8 cellular contexts compared by ENCODE assay signal in the genomic region with DNA sequence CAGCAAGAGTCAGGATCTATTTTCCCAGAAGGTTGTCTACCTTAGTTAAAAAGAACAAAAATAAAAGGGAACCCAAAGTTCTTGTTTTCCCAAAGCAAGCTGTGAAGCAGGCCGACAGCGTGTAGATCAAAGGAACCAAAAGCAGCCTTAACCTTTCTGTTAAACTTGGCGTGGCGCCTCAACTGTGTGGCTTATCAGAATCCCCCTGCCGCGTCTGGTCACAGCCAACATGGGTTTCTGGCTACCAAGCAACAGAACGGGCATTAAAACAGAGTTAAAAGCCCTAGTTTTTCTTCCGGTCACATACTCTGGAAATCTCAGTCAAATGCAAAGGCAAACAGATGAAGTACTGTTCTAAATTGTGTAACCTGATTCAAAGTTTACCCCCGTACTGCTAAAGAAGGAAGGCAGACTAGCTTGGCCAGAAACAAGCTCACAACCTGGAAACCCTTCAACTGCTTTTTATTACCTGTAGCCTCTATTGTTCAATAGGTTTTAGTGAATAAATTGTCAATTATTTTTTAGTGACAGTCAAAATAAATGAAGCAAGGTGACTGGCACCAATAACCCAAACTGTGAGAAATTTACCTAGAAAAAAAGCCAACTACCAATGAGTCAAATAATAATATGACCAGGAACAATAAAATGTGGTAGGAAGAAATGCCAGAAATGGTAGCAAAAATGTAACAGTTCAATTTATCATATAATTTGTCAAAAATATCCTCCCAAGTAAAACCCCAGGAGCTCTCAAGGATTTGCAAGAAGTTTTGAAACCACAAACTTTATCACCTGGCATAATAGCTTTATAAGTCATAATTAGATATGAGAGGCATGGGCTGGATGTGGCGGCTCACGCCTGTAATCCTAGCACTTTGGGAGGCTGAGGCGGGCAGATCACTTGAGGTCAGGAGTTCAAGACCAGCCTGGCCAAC. TPM values are rescaled to one million over a fixed set of nuclear protein-coding genes. Genes with fewer than 3 reads are reported as not detected.
DNase-seq lines count a peak whose midpoint lies in the region; ATAC-seq, FAIRE-seq and TF ChIP-seq lines count a peak whose summit lies in the region.

No MANE protein-coding gene starts in this region.

- H3K4me2 ChIP-seq in astrocyte (ENCODE audit: low read length) = peak overlapping the region; percentile 68

- DNase-seq in NCI-H510A (lab: John Stamatoyannopoulos, UW) (peak; percentile 41), astrocyte (ENCODE audit: low read depth) (peak; percentile 57), inferior parietal cortex (ENCODE audit: extremely low spot score) (no peak), HAP-1 (ENCODE audit: low spot score in 2 of 2) (no peak), amniotic stem cell (lab: John Stamatoyannopoulos, UW) (no peak)

- peaks cover 6% of the 10 kb centered on the region for H3K4me1 ChIP-seq in astrocyte (ENCODE audit: insufficient read depth, low read length)
- peaks cover 15% of the 10 kb centered on the region for H3K4me1 ChIP-seq in mucosa of stomach (ENCODE audit: control insufficient read depth, insufficient read depth, low read length)
- H3K4me1 ChIP-seq in HAP-1 = no peaks in the 10 kb centered on the region

- no peaks in the 10 kb centered on the region for H3K36me3 Mint-ChIP-seq in astrocyte (ENCODE audit: low read depth, unreplicated experiment)

- no peaks in the 10 kb centered on the region for H3K9me3 Mint-ChIP-seq in astrocyte (ENCODE audit: unreplicated experiment)

- H3K9me3 ChIP-seq in astrocyte (ENCODE audit: insufficient read depth, low read depth, low read length) = no peaks in the 10 kb centered on the region
- H3K9me3 ChIP-seq in mucosa of stomach (ENCODE audit: control insufficient read depth, low read length) = no peaks in the 10 kb centered on the region
- no peaks in the 10 kb centered on the region for H3K9me3 ChIP-seq in HAP-1

- ATAC-seq in GM19397 (IDR thresholded peaks at IDR 0.05; ENCODE audit: unreplicated experiment) (peak; percentile 58), GM18505 (IDR thresholded peaks at IDR 0.05; ENCODE audit: unreplicated experiment) (no peak)

- no peak for TF ChIP-seq CTCF in astrocyte (IDR thresholded peaks at IDR 0.05; ENCODE audit: insufficient read depth, low read depth, low read length)

- H3K4me1 Mint-ChIP-seq in astrocyte (ENCODE audit: low read depth, unreplicated experiment) = peaks cover 12% of the 10 kb centered on the region

- H3K4me3 ChIP-seq in astrocyte (ENCODE audit: insufficient read depth, low read depth, low read length) (no peak overlapping the region), mucosa of stomach (ENCODE audit: low read length) (no peak overlapping the region), HAP-1 (no peak overlapping the region)

- H3K27ac ChIP-seq in astrocyte (ENCODE audit: low read depth, low read length) = no peak overlapping the region

- H4K20me1 ChIP-seq in astrocyte (ENCODE audit: insufficient read depth, low read length) = peaks cover 31% of the 10 kb centered on the region

- no peak for TF ChIP-seq POLR2A in GM18505 (IDR thresholded peaks at IDR 0.05; ENCODE audit: borderline replicate concordance, extremely low read depth, insufficient read depth, insufficient read length)

- no peaks in the 10 kb centered on the region for H3K27me3 Mint-ChIP-seq in astrocyte (ENCODE audit: low read depth, unreplicated experiment)

- H3K36me3 ChIP-seq in astrocyte (ENCODE audit: insufficient read depth, low read length) = no peaks in the 10 kb centered on the region
- H3K36me3 ChIP-seq in mucosa of stomach (ENCODE audit: control insufficient read depth, insufficient read depth, low read length) = no peaks in the 10 kb centered on the region
- no peaks in the 10 kb centered on the region; the same call in 1 of the 2 replicates for H3K36me3 ChIP-seq in HAP-1 (replicated peaks)

- in situ Hi-C loops in HAP-1 (cut with MboI; ENCODE audit: low sequenced_read_pairs) = no loop called here

- H3K9ac ChIP-seq in astrocyte (ENCODE audit: low read length) (peak overlapping the region; percentile 3), mucosa of stomach (ENCODE audit: low read length) (peak overlapping the region; percentile 15)

- H3K79me2 ChIP-seq in astrocyte (ENCODE audit: insufficient read depth, low read length) = peaks cover 33% of the 10 kb centered on the region

- FAIRE-seq in astrocyte (lab: Jason Lieb, UNC) = no peak

- H3K27ac Mint-ChIP-seq in astrocyte (ENCODE audit: unreplicated experiment) = peak overlapping the region; percentile 53

- H3K4me3 Mint-ChIP-seq in astrocyte (ENCODE audit: unreplicated experiment) = no peak overlapping the region

- H2AFZ ChIP-seq in astrocyte (ENCODE audit: low read depth, low read length) = peak overlapping the region; percentile 19

- H3K27me3 ChIP-seq in astrocyte (ENCODE audit: insufficient read depth, low read length) = no peaks in the 10 kb centered on the region
- no peaks in the 10 kb centered on the region for H3K27me3 ChIP-seq in mucosa of stomach (ENCODE audit: control insufficient read depth, insufficient read depth, low read length)
- H3K27me3 ChIP-seq in HAP-1 (ENCODE audit: low read depth) = no peaks in the 10 kb centered on the region

RNA-seq across cellular contexts. Expression of a gene that starts 21.4 kb away (rescaled TPM):
- 23.6 and 37.7 TPM in 2 replicates for total RNA-seq in astrocyte

Comparison
In these comparisons a context has a peak if more than half of its experiments do, and no peak if none do; other contexts are left out.
1. DNase-seq: peak in NCI-H510A (single experiment) and astrocyte (single experiment); none in inferior parietal cortex (single experiment), HAP-1 (0 of 2) and amniotic stem cell (single experiment).